In the genomic region with DNA sequence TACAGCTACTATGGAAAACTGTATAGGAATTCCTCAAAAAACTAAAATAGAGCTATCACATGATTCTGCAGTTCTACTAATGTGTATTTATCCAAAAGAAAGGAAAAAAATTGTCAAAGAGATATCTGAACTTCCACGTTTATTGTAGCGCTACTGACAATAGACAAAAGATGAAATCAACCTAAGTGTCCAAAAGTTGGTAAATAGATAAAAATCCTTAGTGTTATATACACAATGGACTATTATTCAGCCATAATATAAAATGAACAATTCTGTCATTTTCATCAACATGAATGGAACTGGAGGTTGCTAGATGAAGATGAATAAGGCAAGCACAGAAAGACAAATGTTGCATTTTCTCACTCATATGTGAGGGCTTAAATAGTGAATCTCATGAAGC, we compare ENCODE assay signal across 26 cellular contexts.
"Had no signal": no experiment of that assay in that cellular context is flagged by ENCODE, and none has a peak within 500 bp of the region (broad histone marks: within the 10 kb centered on the region; RNA-seq: fewer than 3 reads in every experiment).

No MANE protein-coding gene starts in this region.

- ATAC-seq: activated T-helper 17 cell treated with anti-CD3 and anti-CD28 coated beads, Interleukin-2, amount 50 U/mL, for 72 hours; Panc1; Right ventricle myocardium inferior had no signal

- DNase-seq: activated CD4-positive, alpha-beta memory T cell treated with anti-CD3 and anti-CD28 coated beads for 36 hours; activated CD4-positive, alpha-beta T cell treated with anti-CD3 and anti-CD28 coated beads, Interleukin-2, amount 10 ng/mL, durations not matched to agents 7 days and 5 days; activated CD4-positive, CD25-positive, alpha-beta regulatory T cell; activated CD8-positive, alpha-beta memory T cell treated with anti-CD3 and anti-CD28 coated beads for 24 hours; activated gamma-delta T cell; activated naive CD4-positive, alpha-beta T cell treated with anti-CD3 and anti-CD28 coated beads, Interleukin-2, amount 10 ng/mL, durations not matched to agents 7 days and 5 days; activated naive CD8-positive, alpha-beta T cell treated with anti-CD3 and anti-CD28 coated beads for 36 hours; activated T-cell treated with anti-CD3 and anti-CD28 coated beads, Interleukin-2, amount 50 U/mL, for 48 hours; KG1; NCI-H1048; NCI-H1417; NCI-H1694; NCI-H2029; NCI-H2107; NCI-H2171 treated with DMSO at 0.1 percent for 48 hours; NCI-H226; NCI-H69; NK-92 treated with Interleukin-12 subunit alpha and Interleukin-12 subunit beta, amount 100 ng/mL, for 24 hours; OCI-M1; RPMI8226; SK-N-SH; T-helper 1 cell had no signal

- H3K9me3 ChIP-seq: SK-N-SH had no signal

- H3K27ac ChIP-seq: VCaP had no signal
